23 cellular contexts compared by ENCODE assay signal in the genomic region with DNA sequence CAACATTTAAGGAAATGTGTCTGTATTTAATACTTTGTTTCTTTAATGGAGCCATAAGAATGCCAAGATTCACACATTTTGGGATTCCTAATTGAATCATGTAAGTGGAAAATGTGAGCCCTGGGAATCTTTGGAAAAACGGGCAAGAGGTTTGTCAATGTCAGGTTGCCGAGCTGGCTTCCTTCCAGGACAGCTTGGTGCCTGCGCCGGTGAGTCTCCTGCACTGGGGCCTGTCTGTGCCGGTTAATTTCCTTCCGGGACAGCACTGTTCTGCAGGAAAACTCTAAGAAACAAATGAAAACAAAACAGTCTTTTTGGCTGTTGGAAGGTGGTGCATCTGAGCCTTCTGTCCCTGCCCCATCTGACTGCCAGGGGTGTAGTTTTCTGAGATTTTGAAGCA.
"Had no signal": no experiment of that assay in that cellular context is flagged by ENCODE, and none has a peak within 500 bp of the region (broad histone marks: within the 10 kb centered on the region; RNA-seq: fewer than 3 reads in every experiment).

No MANE protein-coding gene starts in this region.

- H3K27me3 ChIP-seq: foreskin keratinocyte, hepatocyte, sigmoid colon, stomach had no signal

- H3K4me1 ChIP-seq: foreskin keratinocyte, left ventricle myocardium inferior, lower lobe of right lung, sigmoid colon, stomach had no signal

- H3K4me3 ChIP-seq: coronary artery, hepatocyte, left ventricle myocardium inferior, lower lobe of right lung, sigmoid colon, skin epidermis, stomach, thoracic aorta had no signal

- FAIRE-seq: endothelial cell of umbilical vein had no signal

- H3K9me3 ChIP-seq: left ventricle myocardium inferior, lower lobe of right lung, sigmoid colon, stomach, thoracic aorta had no signal

- H3K36me3 ChIP-seq: left ventricle myocardium inferior, lower lobe of right lung, sigmoid colon, stomach, thoracic aorta had no signal

- H3K27ac ChIP-seq: coronary artery, foreskin keratinocyte, hepatocyte, left ventricle myocardium inferior, lower lobe of right lung, sigmoid colon, skin epidermis, stomach, thoracic aorta had no signal

- DNase-seq: effector CD4-positive, alpha-beta T cell; endodermal cell; erythroblast; foreskin keratinocyte; head of caudate nucleus; kidney glomerular epithelial cell; left ventricle myocardium inferior; lower lobe of right lung; mesenchymal stem cell; midbrain; naive thymus-derived CD4-positive, alpha-beta T cell; nephron progenitor cell; sigmoid colon; stimulated activated CD4-positive, alpha-beta T cell treated with anti-CD3 and anti-CD28 coated beads, Interleukin-12 subunit alpha, Interleukin-12 subunit beta, amount 100 ng/mL, for 4 hours; stimulated activated naive CD4-positive, alpha-beta T cell; stomach; substantia nigra; trophoblast cell had no signal

- ATAC-seq: foreskin keratinocyte; lower lobe of right lung; naive thymus-derived CD4-positive, alpha-beta T cell had no signal
